25 cellular contexts compared by ENCODE assay signal in genomic region chr15:82858932-82859331, GRCh38. TPM values are rescaled to one million over a fixed set of nuclear protein-coding genes. Genes with fewer than 3 reads are reported as not detected.
DNase-seq lines count a peak whose midpoint lies in the region; ATAC-seq and TF ChIP-seq lines count a peak whose summit lies in the region.
"Had no signal": no experiment of that assay in that cellular context is flagged by ENCODE, and none has a peak within 500 bp of the region (broad histone marks: within the 10 kb centered on the region; RNA-seq: fewer than 3 reads in every experiment).

No MANE protein-coding gene starts in this region.

- TF ChIP-seq EP300 in suprapubic skin (IDR thresholded peaks at IDR 0.05) = no peak

- H3K4me1 ChIP-seq in right atrium auricular region = no peaks in the 10 kb centered on the region
- H3K4me1 ChIP-seq in left ventricle myocardium inferior = no peaks in the 10 kb centered on the region
- no peaks in the 10 kb centered on the region for H3K4me1 ChIP-seq in suprapubic skin
- H3K4me1 ChIP-seq in aorta (ENCODE audit: control insufficient read depth in 1 of 2, insufficient read depth in 2 of 2, low read length in 2 of 2) = no peaks in the 10 kb centered on the region
- H3K4me1 ChIP-seq: A549, BE2C had no signal

- no peaks in the 10 kb centered on the region for H3K36me3 Mint-ChIP-seq in osteocyte (ENCODE audit: unreplicated experiment)
- peaks cover 2% of the 10 kb centered on the region for H3K36me3 Mint-ChIP-seq in activated T-cell treated with anti-CD3 and anti-CD28 coated beads, Interleukin-2, amount 50 U/mL, for 4 hours (ENCODE audit: insufficient read depth)
- H3K36me3 Mint-ChIP-seq: CD8-positive, alpha-beta memory T cell had no signal

- H3K9me3 ChIP-seq in right atrium auricular region = no peaks in the 10 kb centered on the region
- H3K9me3 ChIP-seq in left ventricle myocardium inferior (replicated peaks) = no peaks in the 10 kb centered on the region
- H3K9me3 ChIP-seq in suprapubic skin = no peaks in the 10 kb centered on the region
- no peaks in the 10 kb centered on the region for H3K9me3 ChIP-seq in aorta (ENCODE audit: control insufficient read depth, low read length)
- H3K9me3 ChIP-seq: A549, BE2C had no signal

- H3K4me3 ChIP-seq in right atrium auricular region (no peak overlapping the region), left ventricle myocardium inferior (no peak overlapping the region), suprapubic skin (no peak overlapping the region), aorta (ENCODE audit: low read length in 2 of 2) (no peak overlapping the region)
- H3K4me3 ChIP-seq: A549; BLaER1 treated with 17β-estradiol and CSF1 and Interleukin-3, amounts not matched to agents 10 nM and 100 nM; GM12878; GM23248 had no signal

- DNase-seq in right atrium auricular region (ENCODE audit: low spot score) = peak; percentile 47
- DNase-seq in left ventricle myocardium inferior = no peak
- peak; percentile 62 for DNase-seq in osteocyte (ENCODE audit: extremely low spot score, unreplicated experiment)
- peak; percentile 8 to 66 for DNase-seq in suprapubic skin (ENCODE audit: low spot score in 2 of 2)
- DNase-seq in activated T-cell treated with anti-CD3 and anti-CD28 coated beads, Interleukin-2, amount 50 U/mL, for 4 hours = no peak
- no peak for DNase-seq in aorta
- DNase-seq: 8988T; ACHN; AML-193; BE2C; CD4-positive, alpha-beta T cell; CD8-positive, alpha-beta memory T cell; DMS 273 treated with DMSO at 0.1 percent for 48 hours; DMS79; EL; GDM1; GM23248; H7; HCEC 1CT had no signal

- H3K27ac ChIP-seq in right atrium auricular region (no peak overlapping the region), left ventricle myocardium inferior (replicated peaks) (no peak overlapping the region), suprapubic skin (no peak overlapping the region), aorta (ENCODE audit: low read depth in 1 of 2, low read length in 2 of 2) (no peak overlapping the region)
- H3K27ac ChIP-seq: A549; BLaER1 treated with 17β-estradiol and CSF1 and Interleukin-3, amounts not matched to agents 10 nM and 100 nM; GM23248 had no signal

- no peak for TF ChIP-seq POLR2A in suprapubic skin (IDR thresholded peaks at IDR 0.05)

- TF ChIP-seq CTCF in right atrium auricular region (IDR thresholded peaks at IDR 0.05) (no peak), left ventricle myocardium inferior (IDR thresholded peaks at IDR 0.05; ENCODE audit: borderline replicate concordance) (no peak), osteocyte (IDR thresholded peaks at IDR 0.05) (no peak), suprapubic skin (IDR thresholded peaks at IDR 0.05) (no peak)

- intact Hi-C loops in left ventricle myocardium inferior (cut with micrococcal nuclease) (no loop called here), aorta (cut with DNase I) (no loop called here)

- H3K4me3 Mint-ChIP-seq in osteocyte (ENCODE audit: unreplicated experiment) = no peak overlapping the region
- no peak overlapping the region for H3K4me3 Mint-ChIP-seq in activated T-cell treated with anti-CD3 and anti-CD28 coated beads, Interleukin-2, amount 50 U/mL, for 4 hours
- H3K4me3 Mint-ChIP-seq: CD14-positive monocyte; CD4-positive, alpha-beta T cell; CD8-positive, alpha-beta memory T cell had no signal

- no peaks in the 10 kb centered on the region for H3K9me3 Mint-ChIP-seq in osteocyte (ENCODE audit: unreplicated experiment)
- H3K9me3 Mint-ChIP-seq in activated T-cell treated with anti-CD3 and anti-CD28 coated beads, Interleukin-2, amount 50 U/mL, for 4 hours = no peaks in the 10 kb centered on the region
- H3K9me3 Mint-ChIP-seq: CD14-positive monocyte; CD4-positive, alpha-beta T cell; CD8-positive, alpha-beta memory T cell had no signal

- ATAC-seq in GM19463 (IDR thresholded peaks at IDR 0.05; ENCODE audit: unreplicated experiment) (no peak), aorta (ENCODE audit: low FRiP score) (no peak)
- ATAC-seq in activated T-cell treated with anti-CD3 and anti-CD28 coated beads, Interleukin-2, amount 50 U/mL, for 4 hours = no peak
- ATAC-seq: A549, GM12878 had no signal

- H3K27me3 ChIP-seq in right atrium auricular region = no peaks in the 10 kb centered on the region
- no peaks in the 10 kb centered on the region for H3K27me3 ChIP-seq in left ventricle myocardium inferior (ENCODE audit: low read depth)
- no peaks in the 10 kb centered on the region for H3K27me3 ChIP-seq in suprapubic skin
- no peaks in the 10 kb centered on the region for H3K27me3 ChIP-seq in aorta (ENCODE audit: control insufficient read depth in 1 of 2, insufficient read depth in 2 of 2, low read length in 1 of 2)
- H3K27me3 ChIP-seq: BE2C; BLaER1 treated with 17β-estradiol and CSF1 and Interleukin-3, amounts not matched to agents 10 nM and 100 nM had no signal

- WGBS in suprapubic skin = 92% methylated on average over 11 of the region's 11 CpGs
- 92 to 93% methylated on average over 11 of the region's 11 CpGs for WGBS in aorta, 2 donors

- H3K27me3 Mint-ChIP-seq in osteocyte (ENCODE audit: unreplicated experiment) = no peaks in the 10 kb centered on the region
- H3K27me3 Mint-ChIP-seq in activated T-cell treated with anti-CD3 and anti-CD28 coated beads, Interleukin-2, amount 50 U/mL, for 4 hours (ENCODE audit: low read depth) = no peaks in the 10 kb centered on the region
- H3K27me3 Mint-ChIP-seq: CD4-positive, alpha-beta T cell; CD8-positive, alpha-beta memory T cell had no signal

- no peaks in the 10 kb centered on the region for H3K4me1 Mint-ChIP-seq in osteocyte (ENCODE audit: unreplicated experiment)
- no peaks in the 10 kb centered on the region for H3K4me1 Mint-ChIP-seq in activated T-cell treated with anti-CD3 and anti-CD28 coated beads, Interleukin-2, amount 50 U/mL, for 4 hours (ENCODE audit: low read depth)

- no peak overlapping the region for H3K27ac Mint-ChIP-seq in osteocyte (ENCODE audit: unreplicated experiment)
- H3K27ac Mint-ChIP-seq: CD4-positive, alpha-beta T cell had no signal

- H3K36me3 ChIP-seq in right atrium auricular region (no peaks in the 10 kb centered on the region), left ventricle myocardium inferior (no peaks in the 10 kb centered on the region), suprapubic skin (no peaks in the 10 kb centered on the region), aorta (ENCODE audit: control insufficient read depth in 1 of 2, insufficient read depth in 2 of 2, low read length in 1 of 2) (no peaks in the 10 kb centered on the region)
- H3K36me3 ChIP-seq: BE2C; BLaER1 treated with 17β-estradiol and CSF1 and Interleukin-3, amounts not matched to agents 10 nM and 100 nM had no signal

RNA-seq across cellular contexts. Expression of gene WHAMM, which starts 49.5 kb away (rescaled TPM):
- total RNA-seq in right atrium auricular region (1 to 10 TPM; 5.2 to 6.7 TPM), left ventricle myocardium inferior (5.4 TPM), osteocyte (8.9 and 9.6 TPM in 2 replicates), suprapubic skin (10 to 100 TPM in 3 of 4 donors, 1 to 10 TPM in 1; 8.1 to 15.9 (median 10.4) TPM), aorta (10 to 100 TPM; 11.5 to 11.8 TPM)
- 1 to 10 TPM; 7.1 to 9.6 (median 7.6) TPM for total RNA-seq in activated T-cell treated with anti-CD3 and anti-CD28 coated beads, Interleukin-2, amount 50 U/mL, for 4 hours
- polyA plus RNA-seq in aorta = 1 to 10 TPM; 2.0 to 4.2 TPM

RNA-seq across cellular contexts. Expression of gene FSD2, which starts 53.1 kb away (rescaled TPM):
- 10 to 100 TPM in 1 of 2 donors, 1 to 10 TPM in 1; 9.0 to 58.8 TPM for total RNA-seq in right atrium auricular region
- total RNA-seq in left ventricle myocardium inferior = 108 TPM
- not detected in 2 replicates for total RNA-seq in osteocyte
- total RNA-seq in suprapubic skin = under 1 TPM in 1 of 4 donors, not detected in 3; 0.40 TPM
- not detected for total RNA-seq in activated T-cell treated with anti-CD3 and anti-CD28 coated beads, Interleukin-2, amount 50 U/mL, for 4 hours
- not detected for total RNA-seq in aorta
- under 1 TPM in 1 of 2 donors, not detected in 1; under 0.01 TPM for polyA plus RNA-seq in aorta
- total RNA-seq: CD4-positive, alpha-beta T cell; CD8-positive, alpha-beta memory T cell; GM23248; H1 had no signal
- polyA plus RNA-seq: A549 had no signal

Comparison
In these comparisons a context has a peak if more than half of its experiments do, and no peak if none do; other contexts are left out.
1. DNase-seq: peak in right atrium auricular region (single experiment), osteocyte (single experiment) and suprapubic skin (2 of 2); none in left ventricle myocardium inferior (single experiment), activated T-cell treated with anti-CD3 and anti-CD28 coated beads, Interleukin-2, amount 50 U/mL, for 4 hours (single experiment) and aorta (0 of 2).
2. RNA of gene FSD2, which starts 53.1 kb away (total RNA-seq): 108 TPM in left ventricle myocardium inferior (single experiment) and 9.0 to 58.8 TPM in right atrium auricular region; 0.40 TPM in suprapubic skin, not detected in aorta, not detected in osteocyte and not detected in activated T-cell treated with anti-CD3 and anti-CD28 coated beads, Interleukin-2, amount 50 U/mL, for 4 hours; every median in the first group is over 4 times any median in the second.